Comparison of ENCODE assay signal across 6 cellular contexts in the genomic region with DNA sequence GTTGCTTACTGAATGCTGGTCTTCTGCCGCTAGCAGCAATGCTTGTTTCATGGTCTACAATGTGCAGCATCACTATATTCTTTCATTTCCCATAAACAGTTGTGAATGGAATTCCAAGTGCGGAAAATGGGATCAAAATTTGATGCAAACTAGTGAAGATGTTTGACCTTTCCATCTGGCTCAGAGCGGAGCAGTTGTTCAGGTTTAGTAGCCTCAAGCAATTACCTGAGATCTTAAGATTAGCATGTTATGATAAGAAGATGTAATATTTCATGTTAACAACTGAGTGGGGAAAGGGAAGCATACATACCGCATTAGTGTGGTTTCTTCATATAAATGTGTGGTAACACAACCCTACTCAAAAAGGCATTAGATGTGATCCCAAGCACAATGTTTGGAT.
"Had no signal": no experiment of that assay in that cellular context is flagged by ENCODE, and none has a peak within 500 bp of the region (broad histone marks: within the 10 kb centered on the region; RNA-seq: fewer than 3 reads in every experiment).

No MANE protein-coding gene starts in this region.

- H3K4me3 ChIP-seq: K562 had no signal

- ATAC-seq: HepG2, K562 had no signal

- H3K27ac ChIP-seq: HL-60 had no signal

- DNase-seq: IMR-90, KBM-7, KG1 had no signal
